In genomic region chr1:52572387-52572786, GRCh38 we compare ENCODE assay signal across 1 cellular context.
TF ChIP-seq lines count a peak whose summit lies in the region.

No MANE protein-coding gene starts in this region.

TF ChIP-seq in endothelial cell of umbilical vein, 7 proteins besides CTCF, POLR2A, EP300 and RAD21:
- TF ChIP-seq FOS (IDR thresholded peaks at IDR 0.05; ENCODE audit: borderline replicate concordance, insufficient read depth, low read length) (no peak), MYC (IDR thresholded peaks at IDR 0.05; ENCODE audit: low read depth, low read length) (no peak), EZH2 (IDR thresholded peaks at IDR 0.05; ENCODE audit: borderline replicate concordance, low read depth, low read length, severe bottlenecking) (no peak), POLR2AphosphoS5 (IDR thresholded peaks at IDR 0.05; ENCODE audit: insufficient read depth, low read depth, low read length) (no peak)
TF ChIP-seq in endothelial cell of umbilical vein: peak in this region for 0.
